12 cellular contexts compared by ENCODE assay signal in the genomic region with DNA sequence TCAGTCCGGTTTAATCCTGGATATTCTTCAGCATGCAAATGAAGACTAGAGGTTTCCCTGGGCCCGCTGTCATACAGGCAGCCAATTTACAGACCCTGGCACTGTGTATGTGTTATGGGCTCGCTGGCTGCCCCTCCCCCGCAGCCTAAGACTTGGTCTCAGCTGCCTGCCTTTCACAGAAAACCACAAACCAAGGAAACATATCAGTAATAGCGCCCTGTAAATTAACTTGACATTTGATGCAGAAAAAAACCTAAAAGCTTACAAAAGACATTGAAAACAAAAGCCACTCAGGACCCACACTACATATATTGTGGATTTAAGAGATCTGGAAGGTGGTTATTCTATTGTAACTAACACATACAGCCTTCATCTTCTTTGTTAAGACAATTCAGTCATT.
DNase-seq lines count a peak whose midpoint lies in the region; ATAC-seq and TF ChIP-seq lines count a peak whose summit lies in the region.
"Had no signal": no experiment of that assay in that cellular context is flagged by ENCODE, and none has a peak within 500 bp of the region (broad histone marks: within the 10 kb centered on the region; RNA-seq: fewer than 3 reads in every experiment).

No MANE protein-coding gene starts in this region.

- no peaks in the 10 kb centered on the region for H3K4me1 ChIP-seq in OCI-LY7 (ENCODE audit: insufficient read depth, low read length, poor library complexity, severe bottlenecking)
- H3K4me1 ChIP-seq: vagina had no signal

- peak overlapping the region; percentile 26; the same call in 1 of the 2 replicates for H3K4me2 ChIP-seq in OCI-LY7 (ENCODE audit: low read length)

- H3K36me3 ChIP-seq in OCI-LY7 (ENCODE audit: insufficient read depth, low read length) = no peaks in the 10 kb centered on the region
- H3K36me3 ChIP-seq: vagina had no signal

- H3K4me1 Mint-ChIP-seq in CD4-positive, alpha-beta T cell (ENCODE audit: low read depth) = peaks cover 5% of the 10 kb centered on the region
- H3K4me1 Mint-ChIP-seq in progenitor cell of endocrine pancreas (ENCODE audit: low read depth) = peaks cover 34% of the 10 kb centered on the region

- no peaks in the 10 kb centered on the region for H3K9me2 ChIP-seq in OCI-LY7 (ENCODE audit: insufficient read depth, low read length)

- TF ChIP-seq CTCF in OCI-LY7 (conservative IDR thresholded peaks at IDR 0.05; ENCODE audit: low read length) (no peak), progenitor cell of endocrine pancreas (IDR thresholded peaks at IDR 0.05; ENCODE audit: unreplicated experiment) (no peak)
- TF ChIP-seq CTCF in CD4-positive, alpha-beta T cell (IDR thresholded peaks at IDR 0.05) = no peak

- no peaks in the 10 kb centered on the region for H3K36me3 Mint-ChIP-seq in CD4-positive, alpha-beta T cell (ENCODE audit: low read depth)
- H3K36me3 Mint-ChIP-seq in progenitor cell of endocrine pancreas (ENCODE audit: insufficient read depth) = no peaks in the 10 kb centered on the region

- no peaks in the 10 kb centered on the region for H3K27me3 ChIP-seq in CD4-positive, alpha-beta T cell (ENCODE audit: control insufficient read depth, insufficient read depth, low read length)
- H3K27me3 ChIP-seq: vagina had no signal

- no peak overlapping the region for H3K27ac ChIP-seq in OCI-LY7 (ENCODE audit: low read depth, low read length, poor library complexity, severe bottlenecking)
- H3K27ac ChIP-seq in CD4-positive, alpha-beta T cell (ENCODE audit: low read depth, low read length) = no peak overlapping the region
- H3K27ac ChIP-seq: vagina had no signal

- H3K27ac Mint-ChIP-seq in CD4-positive, alpha-beta T cell = no peak overlapping the region
- H3K27ac Mint-ChIP-seq in progenitor cell of endocrine pancreas = no peak overlapping the region

- no peak overlapping the region for H3K4me3 ChIP-seq in Jurkat, Clone E6-1 (ENCODE audit: low read length)
- H3K4me3 ChIP-seq in OCI-LY7 (ENCODE audit: low read depth, low read length, poor library complexity, severe bottlenecking) = no peak overlapping the region
- H3K4me3 ChIP-seq: vagina had no signal

- H3K4me3 Mint-ChIP-seq in CD4-positive, alpha-beta T cell = no peak overlapping the region
- H3K4me3 Mint-ChIP-seq in progenitor cell of endocrine pancreas (ENCODE audit: low read depth) = no peak overlapping the region

- H4K20me1 ChIP-seq in OCI-LY7 (ENCODE audit: insufficient read depth, low read length) = no peaks in the 10 kb centered on the region

- no peaks in the 10 kb centered on the region for H3K9me3 ChIP-seq in OCI-LY7 (ENCODE audit: low read length)
- no peaks in the 10 kb centered on the region for H3K9me3 ChIP-seq in CD4-positive, alpha-beta T cell (ENCODE audit: control insufficient read depth, low read length)
- H3K9me3 ChIP-seq: vagina had no signal

- CTCF ChIA-PET in OCI-LY7 (lab: Charles Lee; ENCODE audit: unreplicated experiment) = no interaction called here
- CTCF ChIA-PET in CD4-positive, alpha-beta T cell (lab: Charles Lee) = no interaction called here

- H3K79me2 ChIP-seq in OCI-LY7 (ENCODE audit: insufficient read depth, low read depth, low read length) = no peaks in the 10 kb centered on the region

- BruUV-seq in OCI-LY7 (replicated peaks; lab: Mats Ljungman, UMichigan) = no TSS peak

- H2AFZ ChIP-seq in OCI-LY7 (ENCODE audit: low read length) = no peak overlapping the region

- peaks cover 5% of the 10 kb centered on the region for H3K27me3 Mint-ChIP-seq in CD4-positive, alpha-beta T cell
- no peaks in the 10 kb centered on the region for H3K27me3 Mint-ChIP-seq in progenitor cell of endocrine pancreas

- no peaks in the 10 kb centered on the region for H3K9me3 Mint-ChIP-seq in CD4-positive, alpha-beta T cell
- no peaks in the 10 kb centered on the region for H3K9me3 Mint-ChIP-seq in progenitor cell of endocrine pancreas (ENCODE audit: low read depth)

- DNase-seq in CMK (ENCODE audit: low read depth) (peak; percentile 2), OCI-LY7 (ENCODE audit: low spot score) (no peak), iPS-NIHi11 (ENCODE audit: low spot score) (peak; percentile 37), progenitor cell of endocrine pancreas (ENCODE audit: low spot score, unreplicated experiment) (no peak), DMS153 treated with DMSO at 0.1 percent for 48 hours (lab: John Stamatoyannopoulos, UW; ENCODE audit: unreplicated experiment) (no peak)
- peak; percentile 9 for DNase-seq in Jurkat, Clone E6-1 (ENCODE audit: low read depth, low spot score)
- no peak for DNase-seq in CD4-positive, alpha-beta T cell
- DNase-seq in stimulated activated CD4-positive, alpha-beta T cell treated with anti-CD3 and anti-CD28 coated beads, Interleukin-12 subunit alpha, Interleukin-12 subunit beta, amount 100 ng/mL, for 4 hours = no peak
- DNase-seq: aorta, T-helper 9 cell had no signal

- intact Hi-C loops in OCI-LY7 (cut with micrococcal nuclease; ENCODE audit: unreplicated experiment) = no loop called here
- intact Hi-C loops in CD4-positive, alpha-beta T cell (cut with DNase I, micrococcal nuclease) = no loop called here

- no peak for ATAC-seq in CD4-positive, alpha-beta T cell (ENCODE audit: poor library complexity)
- ATAC-seq: HCT116 had no signal

- POLR2A ChIA-PET in OCI-LY7 (lab: Charles Lee) = no interaction called here
- POLR2A ChIA-PET in CD4-positive, alpha-beta T cell (lab: Charles Lee) = no interaction called here

Comparison
In these comparisons a context has a peak if more than half of its experiments do, and no peak if none do; other contexts are left out.
1. DNase-seq: peak in CMK (single experiment), Jurkat, Clone E6-1 (single experiment) and iPS-NIHi11 (single experiment); none in OCI-LY7 (single experiment), CD4-positive, alpha-beta T cell (0 of 10), stimulated activated CD4-positive, alpha-beta T cell treated with anti-CD3 and anti-CD28 coated beads, Interleukin-12 subunit alpha, Interleukin-12 subunit beta, amount 100 ng/mL, for 4 hours (single experiment), progenitor cell of endocrine pancreas (single experiment) and DMS153 treated with DMSO at 0.1 percent for 48 hours (single experiment).